ENCODE assay signal across 13 cellular contexts in the genomic region with DNA sequence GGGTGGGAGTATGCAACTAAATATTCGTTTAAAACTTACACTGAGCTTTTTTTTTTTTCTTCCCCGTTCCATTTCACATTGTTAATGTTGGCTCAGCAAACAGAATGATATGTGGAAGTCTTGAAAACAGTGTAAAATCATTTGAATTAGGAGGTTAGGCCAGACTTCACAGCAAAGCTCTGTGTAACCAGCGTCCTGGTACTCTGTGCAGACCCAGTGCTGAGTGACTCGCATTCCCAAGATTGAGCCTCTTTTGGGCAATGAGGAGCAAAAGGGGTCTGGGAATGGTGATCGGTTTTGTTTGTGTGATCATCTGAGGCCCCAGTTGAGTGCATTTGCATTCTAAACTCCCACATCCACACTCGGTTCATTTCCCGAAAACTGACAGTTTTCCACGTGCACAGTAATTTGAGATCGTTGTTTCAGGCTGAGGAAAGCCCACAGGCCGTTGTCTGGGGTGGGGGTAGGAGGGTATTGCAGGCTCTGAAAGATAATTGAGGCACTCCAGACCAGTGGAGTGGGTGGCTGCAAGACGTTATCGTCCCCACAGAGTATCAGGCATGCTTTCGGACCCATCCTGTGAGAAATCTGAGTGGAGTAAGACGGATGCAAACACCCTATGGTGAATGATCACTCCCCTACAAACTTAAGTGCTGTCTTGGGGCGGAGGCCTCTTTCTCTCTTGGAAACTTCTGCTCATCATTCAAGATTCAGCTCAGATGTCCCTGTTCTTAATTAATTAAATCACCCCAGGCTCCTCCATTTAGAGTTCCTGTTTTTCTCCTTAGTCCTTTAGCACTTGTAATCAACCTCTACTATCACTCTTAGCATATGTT.
DNase-seq lines count a peak whose midpoint lies in the region; ATAC-seq, FAIRE-seq and TF ChIP-seq lines count a peak whose summit lies in the region.
"Had no signal": no experiment of that assay in that cellular context is flagged by ENCODE, and none has a peak within 500 bp of the region (broad histone marks: within the 10 kb centered on the region; RNA-seq: fewer than 3 reads in every experiment).

No MANE protein-coding gene starts in this region.

- H3K4me2 ChIP-seq in endothelial cell of umbilical vein (ENCODE audit: insufficient read depth, low read length): peak overlapping the region; percentile 32
- H3K4me2 ChIP-seq: A549 had no signal

- H3K27ac ChIP-seq in endothelial cell of umbilical vein (ENCODE audit: insufficient read depth, low read depth, low read length): no peak overlapping the region
- peak overlapping the region; percentile 66 for H3K27ac ChIP-seq in muscle layer of duodenum (ENCODE audit: low read length)
- peak overlapping the region; percentile 76 for H3K27ac ChIP-seq in vagina
- H3K27ac ChIP-seq: epithelial cell of prostate had no signal

- H3K4me1 ChIP-seq in endothelial cell of umbilical vein (ENCODE audit: control insufficient read depth, extremely low read depth, insufficient read depth, low read length) (peaks cover 59% of the 10 kb centered on the region), muscle layer of duodenum (ENCODE audit: control insufficient read depth in 1 of 2, insufficient read depth in 2 of 2, low read length in 2 of 2) (peaks cover 51 to 67% of the 10 kb centered on the region in 2 donors), vagina (peaks cover 97% of the 10 kb centered on the region)

- no peak overlapping the region for H2AFZ ChIP-seq in endothelial cell of umbilical vein (ENCODE audit: low read depth, low read length)

- POLR2A ChIA-PET in endothelial cell of umbilical vein (lab: Charles Lee): interaction anchor here (1.0 kb wide), 1 partner anchor 19 kb away, joined by 3 read pairs; no protein-coding TSS in a partner anchor
- POLR2A ChIA-PET in GM10248 (lab: Yijun Ruan, JAX): no interaction called here

- H3K4me3 ChIP-seq in endothelial cell of umbilical vein (replicated peaks in 1 of 3; ENCODE audit: insufficient read depth in 1 of 3, low read depth in 1 of 3, low read length in 3 of 3) (no peak overlapping the region), muscle layer of duodenum (ENCODE audit: low read depth in 1 of 2, low read length in 2 of 2) (peak overlapping the region in 1 of 2 donors; percentile 7), vagina (peak overlapping the region in 1 of 2 donors; percentile 2)
- H3K4me3 ChIP-seq: A549 had no signal

- H3K79me2 ChIP-seq in endothelial cell of umbilical vein (ENCODE audit: control insufficient read depth, insufficient read depth, low read length): peaks cover 77% of the 10 kb centered on the region

- FAIRE-seq in endothelial cell of umbilical vein (lab: Jason Lieb, UNC): no peak
- FAIRE-seq: A549 had no signal

- no peaks in the 10 kb centered on the region for H3K36me3 Mint-ChIP-seq in natural killer cell

- dilution Hi-C loops in endothelial cell of umbilical vein (cut with MboI; ENCODE audit: extremely low pct_ligation_motif_present, low sequenced_read_pairs): no loop called here

- ATAC-seq in GM19351 (IDR thresholded peaks at IDR 0.05; ENCODE audit: unreplicated experiment): no peak
- ATAC-seq in natural killer cell: no peak
- ATAC-seq: A549 had no signal

- no peaks in the 10 kb centered on the region for H3K9me3 Mint-ChIP-seq in natural killer cell
- H3K9me3 Mint-ChIP-seq: stimulated activated naive CD8-positive, alpha-beta T cell treated with anti-CD3 and anti-CD28 coated beads, Interleukin-15, Interleukin-2, amounts not matched to agents 100 ng/mL and 50 ng/mL, for 24 hours had no signal

- H3K27me3 Mint-ChIP-seq in natural killer cell (ENCODE audit: low read depth in 2 of 2): no peaks in the 10 kb centered on the region
- H3K27me3 Mint-ChIP-seq: stimulated activated naive CD8-positive, alpha-beta T cell treated with anti-CD3 and anti-CD28 coated beads, Interleukin-15, Interleukin-2, amounts not matched to agents 100 ng/mL and 50 ng/mL, for 24 hours had no signal

- H3K9me1 ChIP-seq in endothelial cell of umbilical vein (replicated peaks; ENCODE audit: control insufficient read depth, extremely low read depth, insufficient read depth, low read length): no peaks in the 10 kb centered on the region

- H3K4me3 Mint-ChIP-seq in natural killer cell: no peak overlapping the region
- H3K4me3 Mint-ChIP-seq: stimulated activated naive CD8-positive, alpha-beta T cell treated with anti-CD3 and anti-CD28 coated beads, Interleukin-15, Interleukin-2, amounts not matched to agents 100 ng/mL and 50 ng/mL, for 24 hours had no signal

- TF ChIP-seq CTCF in endothelial cell of umbilical vein (IDR thresholded peaks at IDR 0.05; ENCODE audit: extremely low read depth in 1 of 2, insufficient read depth in 1 of 2, low read depth in 1 of 2, low read length in 2 of 2): no peak
- no peak for TF ChIP-seq CTCF in vagina (IDR thresholded peaks at IDR 0.05)
- TF ChIP-seq CTCF in GM10248 (IDR thresholded peaks at IDR 0.05; ENCODE audit: control extremely low read depth, extremely low read depth, low read depth, missing control alignments): no peak
- TF ChIP-seq CTCF in natural killer cell (IDR thresholded peaks at IDR 0.05): no peak

- H3K36me3 ChIP-seq in endothelial cell of umbilical vein (ENCODE audit: control insufficient read depth in 2 of 2, extremely low read depth in 1 of 2, insufficient read depth in 2 of 2, low read length in 2 of 2) (no peaks in the 10 kb centered on the region), muscle layer of duodenum (ENCODE audit: control insufficient read depth in 1 of 2, insufficient read depth in 2 of 2, low read length in 2 of 2) (no peaks in the 10 kb centered on the region), vagina (no peaks in the 10 kb centered on the region)
- H3K36me3 ChIP-seq: neutrophil had no signal

- no peak overlapping the region for H3K27ac Mint-ChIP-seq in natural killer cell

- H3K9me3 ChIP-seq in endothelial cell of umbilical vein (replicated peaks; ENCODE audit: control insufficient read depth, insufficient read depth, low read length): no peaks in the 10 kb centered on the region
- H3K9me3 ChIP-seq in muscle layer of duodenum (ENCODE audit: control insufficient read depth in 1 of 2, low read length in 2 of 2): no peaks in the 10 kb centered on the region
- H3K9me3 ChIP-seq in vagina: no peaks in the 10 kb centered on the region
- H3K9me3 ChIP-seq: A549, neutrophil had no signal

- no peaks in the 10 kb centered on the region for H4K20me1 ChIP-seq in endothelial cell of umbilical vein (replicated peaks; ENCODE audit: control insufficient read depth, extremely low read depth, insufficient read depth, low read length)

- H3K27me3 ChIP-seq in endothelial cell of umbilical vein (ENCODE audit: control insufficient read depth in 2 of 2, insufficient read depth in 2 of 2, low read length in 2 of 2): no peaks in the 10 kb centered on the region
- no peaks in the 10 kb centered on the region for H3K27me3 ChIP-seq in muscle layer of duodenum (ENCODE audit: low read depth, low read length)
- no peaks in the 10 kb centered on the region for H3K27me3 ChIP-seq in vagina
- H3K27me3 ChIP-seq: neutrophil had no signal

- BruUV-seq in endothelial cell of umbilical vein (replicated peaks; lab: Mats Ljungman, UMichigan): no TSS peak

- CTCF ChIA-PET in endothelial cell of umbilical vein (lab: Charles Lee): interaction anchor here (0.9 to 4.1 kb wide), 8 partner anchors 13 to 108 kb away, joined by 3 to 25 read pairs (median 4); partner anchors contain the start of gene AFF1
- CTCF ChIA-PET in GM10248 (lab: Yijun Ruan, JAX): interaction anchor here (0.7 to 2.3 kb wide), 2 partner anchors 11 to 69 kb away, joined by 3 to 5 read pairs; no protein-coding TSS in a partner anchor

- H3K9ac ChIP-seq in endothelial cell of umbilical vein (replicated peaks; ENCODE audit: extremely low read depth, insufficient read depth, low read length): no peak overlapping the region

- TF ChIP-seq POLR2A in endothelial cell of umbilical vein (IDR thresholded peaks at IDR 0.05; ENCODE audit: low read depth, low read length) (no peak), vagina (IDR thresholded peaks at IDR 0.05) (no peak)

- peak; percentile 61 for DNase-seq in NCI-H82 (lab: John Stamatoyannopoulos, UW)
- no peak for DNase-seq in NCI-H82 treated with DMSO at 0.1 percent for 48 hours (lab: John Stamatoyannopoulos, UW; ENCODE audit: unreplicated experiment)
- DNase-seq in endothelial cell of umbilical vein (ENCODE audit: low read depth, low spot score): peak; percentile 53
- DNase-seq in vagina (ENCODE audit: extremely low spot score in 2 of 2): no peak
- DNase-seq in GM10248 (ENCODE audit: extremely low spot score): no peak
- DNase-seq in natural killer cell: no peak
- DNase-seq: activated CD8-positive, alpha-beta memory T cell treated with anti-CD3 and anti-CD28 coated beads, Interleukin-2, amount 50 U/mL, for 4 hours had no signal

- intact Hi-C loops in endothelial cell of umbilical vein (cut with micrococcal nuclease) (no loop called here), vagina (cut with DNase I) (no loop called here), natural killer cell (cut with micrococcal nuclease) (no loop called here)

- H3K4me1 Mint-ChIP-seq in natural killer cell: peaks cover 25 to 39% of the 10 kb centered on the region in 2 donors

TF ChIP-seq in endothelial cell of umbilical vein, 7 proteins besides CTCF, POLR2A, EP300 and RAD21:
- TF ChIP-seq FOS (IDR thresholded peaks at IDR 0.05; ENCODE audit: borderline replicate concordance, insufficient read depth, low read length) (no peak), EZH2 (IDR thresholded peaks at IDR 0.05; ENCODE audit: borderline replicate concordance, low read depth, low read length, severe bottlenecking) (no peak), JUN (IDR thresholded peaks at IDR 0.05; ENCODE audit: borderline replicate concordance, insufficient read depth, insufficient read length, low read depth) (no peak), POLR2AphosphoS5 (IDR thresholded peaks at IDR 0.05; ENCODE audit: insufficient read depth, low read depth, low read length) (no peak), GATA2 (IDR thresholded peaks at IDR 0.05; ENCODE audit: insufficient read depth, insufficient read length, low read depth, low read length) (no peak), MYC (IDR thresholded peaks at IDR 0.05; ENCODE audit: low read depth, low read length) (no peak)
- TF ChIP-seq, protein P1, sequence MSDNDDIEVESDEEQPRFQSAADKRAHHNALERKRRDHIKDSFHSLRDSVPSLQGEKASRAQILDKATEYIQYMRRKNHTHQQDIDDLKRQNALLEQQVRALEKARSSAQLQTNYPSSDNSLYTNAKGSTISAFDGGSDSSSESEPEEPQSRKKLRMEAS (IDR thresholded peaks at IDR 0.05; ENCODE audit: insufficient read depth, insufficient read length): no peak

Comparison
In these comparisons a context has a peak if more than half of its experiments do, and no peak if none do; other contexts are left out.
1. DNase-seq: peak in NCI-H82 (single experiment) and endothelial cell of umbilical vein (single experiment); none in NCI-H82 treated with DMSO at 0.1 percent for 48 hours (single experiment), vagina (0 of 2), GM10248 (single experiment) and natural killer cell (single experiment).